8 cellular contexts compared by ENCODE assay signal in the genomic region with DNA sequence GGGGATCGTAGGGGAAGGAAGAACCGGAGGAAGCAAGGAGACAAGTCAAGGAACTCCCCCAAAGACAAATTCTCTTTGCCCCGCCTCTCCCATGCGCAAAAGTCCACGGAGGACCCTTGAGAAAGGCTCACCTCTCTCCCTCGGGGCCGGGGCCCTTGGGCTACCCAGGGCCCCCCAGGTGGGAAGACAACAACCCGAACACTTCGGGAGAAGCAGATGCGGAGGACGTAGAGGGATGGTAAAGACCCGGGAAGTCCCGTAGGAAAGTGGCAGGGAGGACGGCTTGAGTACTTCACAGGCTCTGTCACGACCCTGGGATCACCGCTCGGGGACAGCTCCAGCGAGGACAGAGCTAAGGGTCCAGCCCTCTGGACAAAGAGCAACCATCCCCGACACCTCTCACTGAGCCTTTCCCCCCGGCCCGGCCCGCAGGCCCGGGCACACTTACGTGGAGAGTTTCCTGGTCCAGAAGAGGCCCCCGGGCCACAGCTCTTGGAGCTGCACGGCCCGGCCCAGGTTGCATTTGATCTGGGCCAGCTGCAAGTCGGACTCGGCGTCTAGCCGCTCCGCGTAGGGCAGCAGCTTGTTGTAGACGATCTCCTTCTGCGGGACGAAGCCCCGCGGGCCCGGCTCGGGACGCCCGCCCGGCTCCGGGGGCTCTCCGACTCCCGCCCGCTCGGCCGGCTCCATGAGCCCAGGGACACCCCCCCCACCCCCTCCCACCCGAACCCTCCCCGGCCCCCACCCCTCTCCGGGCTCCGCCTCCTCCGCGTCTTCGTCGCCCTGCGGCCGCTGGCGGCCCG. TPM values are rescaled to one million over a fixed set of nuclear protein-coding genes. Genes with fewer than 3 reads are reported as not detected.
DNase-seq lines count a peak whose midpoint lies in the region; ATAC-seq and TF ChIP-seq lines count a peak whose summit lies in the region.

No MANE protein-coding gene starts in this region.

- H3K4me3 Mint-ChIP-seq in activated B cell treated with CpG ODN at 0.5 μM for 24 hours = peak overlapping the region; percentile 94
- peak overlapping the region; percentile 92 to 94 for H3K4me3 Mint-ChIP-seq in effector memory CD8-positive, alpha-beta T cell

- peak; percentile 32 for ATAC-seq in activated B cell treated with CpG ODN at 0.5 μM for 24 hours (ENCODE audit: low read depth)
- peak; percentile 34 for ATAC-seq in effector memory CD8-positive, alpha-beta T cell (replicated peaks)

- H3K27ac ChIP-seq in substantia nigra (ENCODE audit: low read depth, low read length, poor library complexity, severe bottlenecking) = peak overlapping the region; percentile 76

- H3K36me3 ChIP-seq in HAP-1 (replicated peaks) = no peaks in the 10 kb centered on the region; the same call in 1 of the 2 replicates

- H3K27me3 Mint-ChIP-seq in activated B cell treated with CpG ODN at 0.5 μM for 24 hours = no peaks in the 10 kb centered on the region
- H3K27me3 Mint-ChIP-seq in effector memory CD8-positive, alpha-beta T cell = no peaks in the 10 kb centered on the region

- POLR2A ChIA-PET in activated B cell treated with CpG ODN at 0.5 μM for 24 hours (lab: Charles Lee) = interaction anchor here (0.6 to 3.4 kb wide), 20 partner anchors 9 to 709 kb away, joined by 3 to 37 read pairs (median 5); partner anchors contain the start of genes ACYP2 and CHAC2

- H3K27ac Mint-ChIP-seq in activated B cell treated with CpG ODN at 0.5 μM for 24 hours = peak overlapping the region; percentile 90
- H3K27ac Mint-ChIP-seq in effector memory CD8-positive, alpha-beta T cell = peak overlapping the region; percentile 96 to 99

- no peaks in the 10 kb centered on the region for H3K9me3 Mint-ChIP-seq in activated B cell treated with CpG ODN at 0.5 μM for 24 hours
- H3K9me3 Mint-ChIP-seq in effector memory CD8-positive, alpha-beta T cell = no peaks in the 10 kb centered on the region

- H3K4me1 Mint-ChIP-seq in activated B cell treated with CpG ODN at 0.5 μM for 24 hours = peaks cover 52% of the 10 kb centered on the region
- H3K4me1 Mint-ChIP-seq in effector memory CD8-positive, alpha-beta T cell (ENCODE audit: low read depth in 2 of 2) = peaks cover 34 to 47% of the 10 kb centered on the region in 2 donors

- in situ Hi-C loops in HAP-1 (cut with MboI; ENCODE audit: low sequenced_read_pairs) = no loop called here

- CTCF ChIA-PET in activated B cell treated with CpG ODN at 0.5 μM for 24 hours (lab: Charles Lee) = interaction anchor here (1.8 to 2.0 kb wide), 2 partner anchors 137 kb away, joined by 5 to 6 read pairs; no protein-coding TSS in a partner anchor

- H3K36me3 Mint-ChIP-seq in activated B cell treated with CpG ODN at 0.5 μM for 24 hours (ENCODE audit: low read depth) = peaks cover 27% of the 10 kb centered on the region
- peaks cover 24% of the 10 kb centered on the region for H3K36me3 Mint-ChIP-seq in effector memory CD8-positive, alpha-beta T cell (ENCODE audit: insufficient read depth)

- no peak for TF ChIP-seq CTCF in activated B cell treated with CpG ODN at 0.5 μM for 24 hours (IDR thresholded peaks at IDR 0.05)

- intact Hi-C loops in activated B cell treated with CpG ODN at 0.5 μM for 24 hours (cut with micrococcal nuclease) = loop anchor here (1.0 to 5.0 kb wide), 6 partner anchors 33 to 1647 kb away; partner anchors contain the start of genes ACYP2, EML6 and PPP4R3B

- H3K9me3 ChIP-seq in HAP-1 = no peaks in the 10 kb centered on the region

- peaks cover 8% of the 10 kb centered on the region for H3K4me1 ChIP-seq in HAP-1

- DNase-seq in NCI-H82 (lab: John Stamatoyannopoulos, UW) = peak; percentile 73
- no peak for DNase-seq in NCI-H82 treated with DMSO at 0.1 percent for 48 hours (lab: John Stamatoyannopoulos, UW; ENCODE audit: unreplicated experiment)
- DNase-seq in HAP-1 (ENCODE audit: low spot score in 2 of 2) = peak; percentile 33 to 55
- DNase-seq in Kasumi-1 (lab: John Stamatoyannopoulos, UW) = peak; percentile 73 to 85
- DNase-seq in activated B cell treated with CpG ODN at 0.5 μM for 24 hours = no peak
- DNase-seq in effector memory CD8-positive, alpha-beta T cell = peak in 2 of 3 experiments; percentile 6 to 8
- peak; percentile 64 for DNase-seq in medulla oblongata (ENCODE audit: extremely low spot score)
- DNase-seq in substantia nigra (lab: John Stamatoyannopoulos, UW) = peak in 40 of 49 donors; percentile 13 to 91 (median 50)

- H3K27me3 ChIP-seq in HAP-1 (ENCODE audit: low read depth) = no peaks in the 10 kb centered on the region

- H3K4me3 ChIP-seq in HAP-1 = peak overlapping the region; percentile 85

RNA-seq across cellular contexts. Expression of gene PSME4, which starts 0.5 kb away (rescaled TPM):
- total RNA-seq in activated B cell treated with CpG ODN at 0.5 μM for 24 hours = 73.2 and 74.3 TPM in 2 replicates

Comparison
In these comparisons a context has a peak if more than half of its experiments do, and no peak if none do; other contexts are left out.
1. DNase-seq: peak in NCI-H82 (single experiment), HAP-1 (2 of 2), Kasumi-1 (2 of 2), effector memory CD8-positive, alpha-beta T cell (2 of 3), medulla oblongata (single experiment) and substantia nigra (40 of 49); none in NCI-H82 treated with DMSO at 0.1 percent for 48 hours (single experiment) and activated B cell treated with CpG ODN at 0.5 μM for 24 hours (single experiment).